Comparison of ENCODE assay signal across 3 cellular contexts in the genomic region with DNA sequence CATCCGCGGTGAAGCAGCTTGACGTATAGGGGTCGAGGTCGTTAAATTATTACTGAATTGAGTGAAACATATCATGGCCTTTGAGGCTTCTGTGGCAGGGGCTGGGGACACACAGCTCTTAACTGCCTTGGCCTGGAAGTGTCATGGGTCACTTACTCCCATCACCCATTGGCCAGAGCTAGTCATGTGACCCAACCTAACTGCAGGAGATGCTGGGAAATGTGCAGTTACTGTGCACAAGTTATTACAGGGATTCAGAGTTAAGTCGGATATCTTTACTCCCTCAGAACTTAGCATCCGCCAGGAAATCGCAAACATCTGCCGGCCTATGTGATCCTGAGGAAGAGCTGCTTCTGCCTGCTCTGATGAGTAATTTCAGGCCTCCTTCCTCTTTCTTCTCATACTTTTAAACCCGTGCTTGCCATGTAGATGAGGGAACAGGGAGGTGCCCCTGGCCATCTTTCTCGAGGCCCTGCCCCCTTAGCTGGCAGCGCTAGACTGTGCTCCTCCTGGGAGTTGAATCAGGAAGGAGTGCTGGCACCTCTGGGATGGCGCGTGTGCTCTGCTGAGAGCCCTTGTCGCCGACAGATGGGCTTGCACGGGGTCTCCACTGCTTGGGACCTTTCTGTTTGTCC.
TF ChIP-seq lines count a peak whose summit lies in the region.

No MANE protein-coding gene starts in this region.

TF ChIP-seq in GM23338, 12 proteins besides CTCF, POLR2A, EP300 and RAD21:
- no peak for TF ChIP-seq ZNF331 (CRISPR knock-in tag; IDR thresholded peaks at IDR 0.05; ENCODE audit: low read depth)
- TF ChIP-seq ZNF114 (CRISPR knock-in tag; IDR thresholded peaks at IDR 0.05) = no peak
- no peak for TF ChIP-seq POLR2AphosphoS5 (IDR thresholded peaks at IDR 0.05; ENCODE audit: low read depth)
- no peak for TF ChIP-seq ETS1 (IDR thresholded peaks at IDR 0.05)
- TF ChIP-seq STAT1 (IDR thresholded peaks at IDR 0.05; ENCODE audit: unreplicated experiment) = no peak
- TF ChIP-seq JUNB (IDR thresholded peaks at IDR 0.05; ENCODE audit: unreplicated experiment) = no peak
- TF ChIP-seq CREB1 (CRISPR knock-in tag; IDR thresholded peaks at IDR 0.05; ENCODE audit: low read depth) = no peak
- no peak for TF ChIP-seq REST (IDR thresholded peaks at IDR 0.05; ENCODE audit: unreplicated experiment)
- TF ChIP-seq EZH2 (IDR thresholded peaks at IDR 0.05; ENCODE audit: low read depth, unreplicated experiment) = no peak

TF ChIP-seq in K562, 482 proteins besides CTCF, POLR2A, EP300 and RAD21:
- no peak for TF ChIP-seq PPARD (CRISPR knock-in tag; IDR thresholded peaks at IDR 0.05)
- TF ChIP-seq MAFF (IDR thresholded peaks at IDR 0.05; ENCODE audit: low read length) = no peak
- no peak for TF ChIP-seq SREBF2 (CRISPR knock-in tag; IDR thresholded peaks at IDR 0.05)
- no peak for TF ChIP-seq ZNF780A (CRISPR knock-in tag; IDR thresholded peaks at IDR 0.05)
- peak; percentile 37 for TF ChIP-seq NFYB (IDR thresholded peaks at IDR 0.05; ENCODE audit: extremely low read depth, insufficient read length)
- peak; percentile 54 for TF ChIP-seq TFE3 (CRISPR knock-in tag; IDR thresholded peaks at IDR 0.05)
- no peak for TF ChIP-seq SUPT5H (IDR thresholded peaks at IDR 0.05)
- no peak for TF ChIP-seq HOMEZ (CRISPR knock-in tag; IDR thresholded peaks at IDR 0.05)
- TF ChIP-seq, protein P1, sequence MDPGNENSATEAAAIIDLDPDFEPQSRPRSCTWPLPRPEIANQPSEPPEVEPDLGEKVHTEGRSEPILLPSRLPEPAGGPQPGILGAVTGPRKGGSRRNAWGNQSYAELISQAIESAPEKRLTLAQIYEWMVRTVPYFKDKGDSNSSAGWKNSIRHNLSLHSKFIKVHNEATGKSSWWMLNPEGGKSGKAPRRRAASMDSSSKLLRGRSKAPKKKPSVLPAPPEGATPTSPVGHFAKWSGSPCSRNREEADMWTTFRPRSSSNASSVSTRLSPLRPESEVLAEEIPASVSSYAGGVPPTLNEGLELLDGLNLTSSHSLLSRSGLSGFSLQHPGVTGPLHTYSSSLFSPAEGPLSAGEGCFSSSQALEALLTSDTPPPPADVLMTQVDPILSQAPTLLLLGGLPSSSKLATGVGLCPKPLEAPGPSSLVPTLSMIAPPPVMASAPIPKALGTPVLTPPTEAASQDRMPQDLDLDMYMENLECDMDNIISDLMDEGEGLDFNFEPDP (CRISPR knock-in tag; IDR thresholded peaks at IDR 0.05) = no peak
- TF ChIP-seq, protein P2, sequence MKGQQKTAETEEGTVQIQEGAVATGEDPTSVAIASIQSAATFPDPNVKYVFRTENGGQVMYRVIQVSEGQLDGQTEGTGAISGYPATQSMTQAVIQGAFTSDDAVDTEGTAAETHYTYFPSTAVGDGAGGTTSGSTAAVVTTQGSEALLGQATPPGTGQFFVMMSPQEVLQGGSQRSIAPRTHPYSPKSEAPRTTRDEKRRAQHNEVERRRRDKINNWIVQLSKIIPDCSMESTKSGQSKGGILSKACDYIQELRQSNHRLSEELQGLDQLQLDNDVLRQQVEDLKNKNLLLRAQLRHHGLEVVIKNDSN (CRISPR knock-in tag; IDR thresholded peaks at IDR 0.05) = peak; percentile 38; the same call in 1 of the 2 replicates
- TF ChIP-seq HSF4 (CRISPR knock-in tag; IDR thresholded peaks at IDR 0.05; ENCODE audit: borderline replicate concordance) = no peak
- no peak for TF ChIP-seq NR2F6 (CRISPR knock-in tag; IDR thresholded peaks at IDR 0.05)
- TF ChIP-seq, protein P3, sequence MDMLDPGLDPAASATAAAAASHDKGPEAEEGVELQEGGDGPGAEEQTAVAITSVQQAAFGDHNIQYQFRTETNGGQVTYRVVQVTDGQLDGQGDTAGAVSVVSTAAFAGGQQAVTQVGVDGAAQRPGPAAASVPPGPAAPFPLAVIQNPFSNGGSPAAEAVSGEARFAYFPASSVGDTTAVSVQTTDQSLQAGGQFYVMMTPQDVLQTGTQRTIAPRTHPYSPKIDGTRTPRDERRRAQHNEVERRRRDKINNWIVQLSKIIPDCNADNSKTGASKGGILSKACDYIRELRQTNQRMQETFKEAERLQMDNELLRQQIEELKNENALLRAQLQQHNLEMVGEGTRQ (CRISPR knock-in tag; IDR thresholded peaks at IDR 0.05) = peak; percentile 25; the same call in 1 of the 2 replicates
- no peak for TF ChIP-seq RBM34 (IDR thresholded peaks at IDR 0.05; ENCODE audit: borderline replicate concordance, insufficient read depth, low read length)
TF ChIP-seq in K562: peak in this region for 4.

TF ChIP-seq in HepG2, 621 proteins besides CTCF, POLR2A, EP300 and RAD21:
- TF ChIP-seq ZNF629 (CRISPR knock-in tag; conservative IDR thresholded peaks at IDR 0.05) (no peak), NFYB (CRISPR knock-in tag; IDR thresholded peaks at IDR 0.05) (0 out of 2 replicates have a peak, but pooled peaks have one; percentile 27)
